ENCODE assay signal across 8 cellular contexts in genomic region chr11:2825886-2826678, GRCh38. TPM values are rescaled to one million over a fixed set of nuclear protein-coding genes. Genes with fewer than 3 reads are reported as not detected.
DNase-seq lines count a peak whose midpoint lies in the region; ATAC-seq and TF ChIP-seq lines count a peak whose summit lies in the region.

No MANE protein-coding gene starts in this region.

- intact Hi-C loops in activated CD4-positive, alpha-beta T cell treated with anti-CD3 and anti-CD28 coated beads, Interleukin-2, amount 10 ng/mL, durations not matched to agents 24 days and 14 days (cut with micrococcal nuclease), result no loop called here

- H2BK15ac ChIP-seq in neuronal stem cell (ENCODE audit: low read length), result peak overlapping the region; percentile 28

- peak overlapping the region; percentile 73 to 95 (median 88) for H3K27ac ChIP-seq in BLaER1 treated with 17β-estradiol and CSF1 and Interleukin-3, amounts not matched to agents 10 nM and 100 nM
- H3K27ac ChIP-seq in RWPE2 (ENCODE audit: poor library complexity, severe bottlenecking) (peak overlapping the region; percentile 92), fibroblast of lung (ENCODE audit: insufficient read depth, low read length) (peak overlapping the region; percentile 84), neuronal stem cell (replicated peaks; ENCODE audit: low read length) (no peak overlapping the region), MM.1S (ENCODE audit: low read length) (no peak overlapping the region)

- no peaks in the 10 kb centered on the region for H3K27me3 Mint-ChIP-seq in activated CD4-positive, alpha-beta T cell treated with anti-CD3 and anti-CD28 coated beads, Interleukin-2, amount 10 ng/mL, durations not matched to agents 24 days and 14 days

- H3K23ac ChIP-seq in neuronal stem cell (ENCODE audit: low read depth, low read length, poor library complexity), result peak overlapping the region; percentile 76

- no peaks in the 10 kb centered on the region for H3K79me2 ChIP-seq in fibroblast of lung (ENCODE audit: control insufficient read depth, insufficient read depth, low read length)
- H3K79me2 ChIP-seq in MM.1S (ENCODE audit: low read length), result no peaks in the 10 kb centered on the region

- H3K36me3 Mint-ChIP-seq in activated CD4-positive, alpha-beta T cell treated with anti-CD3 and anti-CD28 coated beads, Interleukin-2, amount 10 ng/mL, durations not matched to agents 24 days and 14 days (ENCODE audit: low read depth), result peaks cover 4% of the 10 kb centered on the region

- H3K4ac ChIP-seq in neuronal stem cell (ENCODE audit: low read length), result no peak overlapping the region

- H3K18ac ChIP-seq in neuronal stem cell (ENCODE audit: low read length), result peak overlapping the region; percentile 96

- ATAC-seq in RWPE2 (ENCODE audit: low read depth), result peak; percentile 96
- ATAC-seq in HG02852 (IDR thresholded peaks at IDR 0.05; ENCODE audit: unreplicated experiment), result no peak

- peak overlapping the region; percentile 68 for H2AFZ ChIP-seq in fibroblast of lung (ENCODE audit: low read length)
- peak overlapping the region; percentile 67 for H2AFZ ChIP-seq in neuronal stem cell (ENCODE audit: low read length)
- no peak overlapping the region for H2AFZ ChIP-seq in MM.1S (ENCODE audit: low read length)

- peak overlapping the region in 7 of 10 experiments; percentile 3 to 46 (median 18); a peak in 10 of 20 replicates for H3K4me3 ChIP-seq in BLaER1 treated with 17β-estradiol and CSF1 and Interleukin-3, amounts not matched to agents 10 nM and 100 nM
- H3K4me3 ChIP-seq in RWPE2 (ENCODE audit: severe bottlenecking), result no peak overlapping the region
- peak overlapping the region in 1 of 4 experiments; percentile 29 for H3K4me3 ChIP-seq in fibroblast of lung (replicated peaks in 1 of 4; ENCODE audit: control extremely low read depth in 1 of 4, insufficient read depth in 1 of 4, low read depth in 3 of 4, low read length in 4 of 4)
- no peak overlapping the region for H3K4me3 ChIP-seq in neuronal stem cell (ENCODE audit: low read length in 2 of 2)
- no peak overlapping the region for H3K4me3 ChIP-seq in MM.1S (ENCODE audit: low read length)

- peaks cover 40% of the 10 kb centered on the region for H3K9me3 Mint-ChIP-seq in activated CD4-positive, alpha-beta T cell treated with anti-CD3 and anti-CD28 coated beads, Interleukin-2, amount 10 ng/mL, durations not matched to agents 24 days and 14 days

- H3K36me3 ChIP-seq in BLaER1 treated with 17β-estradiol and CSF1 and Interleukin-3, amounts not matched to agents 10 nM and 100 nM, result peaks cover 0 to 19% (median 6%) of the 10 kb centered on the region in 11 experiments; a peak in 9 of 22 replicates
- H3K36me3 ChIP-seq in RWPE2 (ENCODE audit: low read depth) (no peaks in the 10 kb centered on the region), fibroblast of lung (ENCODE audit: control insufficient read depth, insufficient read depth, low read length) (no peaks in the 10 kb centered on the region), neuronal stem cell (replicated peaks in 1 of 2; ENCODE audit: control insufficient read depth in 2 of 2, insufficient read depth in 2 of 2, low read length in 2 of 2) (no peaks in the 10 kb centered on the region), MM.1S (replicated peaks; ENCODE audit: insufficient read depth, low read length) (no peaks in the 10 kb centered on the region)

- peak overlapping the region; percentile 88 for H2BK120ac ChIP-seq in neuronal stem cell (ENCODE audit: low read depth, low read length)

- H3K9me2 ChIP-seq in MM.1S (replicated peaks; ENCODE audit: insufficient read depth, low read length), result no peaks in the 10 kb centered on the region

- no peak overlapping the region for H3K27ac Mint-ChIP-seq in activated CD4-positive, alpha-beta T cell treated with anti-CD3 and anti-CD28 coated beads, Interleukin-2, amount 10 ng/mL, durations not matched to agents 24 days and 14 days

- H3K27me3 ChIP-seq in BLaER1 treated with 17β-estradiol and CSF1 and Interleukin-3, amounts not matched to agents 10 nM and 100 nM, result no peaks in the 10 kb centered on the region
- H3K27me3 ChIP-seq in RWPE2 (ENCODE audit: insufficient read depth, poor library complexity, severe bottlenecking) (no peaks in the 10 kb centered on the region), fibroblast of lung (ENCODE audit: control insufficient read depth, insufficient read depth, low read length) (no peaks in the 10 kb centered on the region), neuronal stem cell (ENCODE audit: control insufficient read depth in 3 of 3, insufficient read depth in 3 of 3, low read depth in 1 of 3, low read length in 3 of 3) (no peaks in the 10 kb centered on the region), MM.1S (replicated peaks; ENCODE audit: insufficient read depth, low read length) (no peaks in the 10 kb centered on the region)

- peaks cover 38 to 50% (median 42%) of the 10 kb centered on the region in 11 experiments for H3K9me3 ChIP-seq in BLaER1 treated with 17β-estradiol and CSF1 and Interleukin-3, amounts not matched to agents 10 nM and 100 nM (replicated peaks in 1 of 11)
- H3K9me3 ChIP-seq in RWPE2 (ENCODE audit: severe bottlenecking) (peaks cover 3% of the 10 kb centered on the region), fibroblast of lung (ENCODE audit: control insufficient read depth, insufficient read depth, low read depth, low read length) (no peaks in the 10 kb centered on the region), neuronal stem cell (replicated peaks in 1 of 2; ENCODE audit: control insufficient read depth in 2 of 2, insufficient read depth in 1 of 2, low read depth in 1 of 2, low read length in 2 of 2) (peaks cover 12 to 22% of the 10 kb centered on the region in 2 donors), MM.1S (replicated peaks; ENCODE audit: insufficient read depth, low read length) (no peaks in the 10 kb centered on the region)

- DNase-seq in RWPE2 (ENCODE audit: low spot score), result no peak
- peak; percentile 95 to 98 for DNase-seq in fibroblast of lung (ENCODE audit: low read depth in 2 of 2)
- DNase-seq in neuronal stem cell (ENCODE audit: low spot score), result peak; percentile 32
- DNase-seq in activated CD4-positive, alpha-beta T cell treated with anti-CD3 and anti-CD28 coated beads, Interleukin-2, amount 10 ng/mL, durations not matched to agents 24 days and 14 days, result no peak
- no peak for DNase-seq in MM.1S
- no peak for DNase-seq in NCI-H2029 treated with DMSO at 0.1 percent for 48 hours (lab: John Stamatoyannopoulos, UW)

- peak overlapping the region; percentile 80 for H2BK12ac ChIP-seq in neuronal stem cell (ENCODE audit: low read length)

- H3K4me2 ChIP-seq in BLaER1 treated with 17β-estradiol and CSF1 and Interleukin-3, amounts not matched to agents 10 nM and 100 nM, result peak overlapping the region; percentile 79 to 94 (median 89)
- peak overlapping the region; percentile 77 for H3K4me2 ChIP-seq in fibroblast of lung (ENCODE audit: extremely low read depth, insufficient read depth, low read length)
- peak overlapping the region; percentile 27 for H3K4me2 ChIP-seq in neuronal stem cell (ENCODE audit: insufficient read depth, low read length, poor library complexity, severe bottlenecking)
- H3K4me2 ChIP-seq in MM.1S (ENCODE audit: low read depth, low read length), result no peak overlapping the region

- no peak for TF ChIP-seq CTCF in RWPE2 (IDR thresholded peaks at IDR 0.05; ENCODE audit: poor library complexity, severe bottlenecking)
- no peak for TF ChIP-seq CTCF in fibroblast of lung (conservative IDR thresholded peaks at IDR 0.05 in 1 of 2, IDR thresholded peaks at IDR 0.05 in 1 of 2; ENCODE audit: low read depth in 1 of 2, low read length in 2 of 2)
- no peak for TF ChIP-seq CTCF in MM.1S (IDR thresholded peaks at IDR 0.05; ENCODE audit: low read length)

- H3K9ac ChIP-seq in BLaER1 treated with 17β-estradiol and CSF1 and Interleukin-3, amounts not matched to agents 10 nM and 100 nM, result peak overlapping the region; percentile 59 to 84 (median 79)
- peak overlapping the region; percentile 65 for H3K9ac ChIP-seq in fibroblast of lung (ENCODE audit: insufficient read depth, low read length)
- peak overlapping the region; percentile 61 for H3K9ac ChIP-seq in neuronal stem cell (ENCODE audit: low read depth, low read length, poor library complexity)
- no peak overlapping the region for H3K9ac ChIP-seq in MM.1S (ENCODE audit: low read length)

- H4K91ac ChIP-seq in neuronal stem cell (ENCODE audit: low read depth, low read length, poor library complexity), result peak overlapping the region; percentile 98

- no peak overlapping the region for H3K14ac ChIP-seq in neuronal stem cell (ENCODE audit: low read length)

- no peaks in the 10 kb centered on the region for H3K4me1 Mint-ChIP-seq in activated CD4-positive, alpha-beta T cell treated with anti-CD3 and anti-CD28 coated beads, Interleukin-2, amount 10 ng/mL, durations not matched to agents 24 days and 14 days

- no peak overlapping the region for H3K4me3 Mint-ChIP-seq in activated CD4-positive, alpha-beta T cell treated with anti-CD3 and anti-CD28 coated beads, Interleukin-2, amount 10 ng/mL, durations not matched to agents 24 days and 14 days

- no peaks in the 10 kb centered on the region for H3K79me1 ChIP-seq in neuronal stem cell (ENCODE audit: low read depth, low read length)

- H4K20me1 ChIP-seq in BLaER1 treated with 17β-estradiol and CSF1 and Interleukin-3, amounts not matched to agents 10 nM and 100 nM, result no peaks in the 10 kb centered on the region
- H4K20me1 ChIP-seq in fibroblast of lung (ENCODE audit: control insufficient read depth, extremely low read depth, insufficient read depth, low read length), result no peaks in the 10 kb centered on the region
- H4K20me1 ChIP-seq in MM.1S (ENCODE audit: insufficient read depth, low read length), result no peaks in the 10 kb centered on the region

- peak overlapping the region; percentile 55 for H2BK5ac ChIP-seq in neuronal stem cell (ENCODE audit: low read length)

- WGBS in neuronal stem cell (ENCODE audit: extremely low coverage in 2 of 2, insufficient read length in 2 of 2, insufficient replicate concordance in 1 of 2), 2 donors, result no CpG with 5 or more reads among the region's 29 CpGs

- no peaks in the 10 kb centered on the region for H3F3A ChIP-seq in MM.1S (ENCODE audit: insufficient read depth, low read length)

- peak overlapping the region; percentile 94 for H2AK5ac ChIP-seq in neuronal stem cell (ENCODE audit: low read depth, low read length)

- H3K4me1 ChIP-seq in BLaER1 treated with 17β-estradiol and CSF1 and Interleukin-3, amounts not matched to agents 10 nM and 100 nM, result peaks cover 53 to 67% (median 64%) of the 10 kb centered on the region in 10 experiments
- H3K4me1 ChIP-seq in RWPE2 (ENCODE audit: insufficient read depth, poor library complexity, severe bottlenecking) (peaks cover 14% of the 10 kb centered on the region), fibroblast of lung (ENCODE audit: control insufficient read depth, extremely low read depth, insufficient read depth, low read length) (peaks cover 20% of the 10 kb centered on the region), neuronal stem cell (ENCODE audit: control insufficient read depth in 2 of 2, insufficient read depth in 1 of 2, low read depth in 1 of 2, low read length in 2 of 2) (peaks cover 12% of the 10 kb centered on the region in 2 donors), MM.1S (ENCODE audit: low read length) (no peaks in the 10 kb centered on the region)

- peak overlapping the region; percentile 78 for H4K8ac ChIP-seq in neuronal stem cell (ENCODE audit: low read depth, low read length)

RNA-seq across cellular contexts. Expression of gene CDKN1C, which starts 59.5 kb away (rescaled TPM):
- total RNA-seq in fibroblast of lung, result 31.1 and 31.5 TPM in 2 replicates
- 5.2 and 8.6 TPM in 2 replicates for polyA plus RNA-seq in fibroblast of lung
- 9.0 and 12.6 TPM in 2 replicates for polyA plus RNA-seq in fibroblast of lung (2012)
- 1.1 and 2.5 TPM in 2 replicates for polyA minus RNA-seq in fibroblast of lung (ENCODE audit: low replicate concordance)
- 45.4 TPM for polyA plus RNA-seq in neuronal stem cell (2013, experiment 1 of 2)
- polyA plus RNA-seq in neuronal stem cell (2013, experiment 2 of 2), result 48.3 TPM
- 1.8 and 2.0 TPM in 2 replicates for total RNA-seq in activated CD4-positive, alpha-beta T cell treated with anti-CD3 and anti-CD28 coated beads, Interleukin-2, amount 10 ng/mL, durations not matched to agents 24 days and 14 days

Comparison
In these comparisons a context has a peak if more than half of its experiments do, and no peak if none do; other contexts are left out.
1. H3K27ac ChIP-seq: peak in BLaER1 treated with 17β-estradiol and CSF1 and Interleukin-3, amounts not matched to agents 10 nM and 100 nM (11 of 11), RWPE2 (single experiment) and fibroblast of lung (single experiment); none in neuronal stem cell (single experiment) and MM.1S (single experiment).
2. H3K4me3 ChIP-seq: peak in BLaER1 treated with 17β-estradiol and CSF1 and Interleukin-3, amounts not matched to agents 10 nM and 100 nM (7 of 10); none in RWPE2 (single experiment), neuronal stem cell (0 of 2) and MM.1S (single experiment).
3. DNase-seq: peak in fibroblast of lung (2 of 2) and neuronal stem cell (single experiment); none in RWPE2 (single experiment), activated CD4-positive, alpha-beta T cell treated with anti-CD3 and anti-CD28 coated beads, Interleukin-2, amount 10 ng/mL, durations not matched to agents 24 days and 14 days (single experiment), MM.1S (single experiment) and NCI-H2029 treated with DMSO at 0.1 percent for 48 hours (single experiment).
4. RNA of gene CDKN1C, which starts 59.5 kb away (total RNA-seq): 31.1 to 31.5 TPM in fibroblast of lung; 1.8 to 2.0 TPM in activated CD4-positive, alpha-beta T cell treated with anti-CD3 and anti-CD28 coated beads, Interleukin-2, amount 10 ng/mL, durations not matched to agents 24 days and 14 days; every median in the first group is over 10 times any median in the second.